Comparison of ENCODE assay signal across 20 cellular contexts in the genomic region with DNA sequence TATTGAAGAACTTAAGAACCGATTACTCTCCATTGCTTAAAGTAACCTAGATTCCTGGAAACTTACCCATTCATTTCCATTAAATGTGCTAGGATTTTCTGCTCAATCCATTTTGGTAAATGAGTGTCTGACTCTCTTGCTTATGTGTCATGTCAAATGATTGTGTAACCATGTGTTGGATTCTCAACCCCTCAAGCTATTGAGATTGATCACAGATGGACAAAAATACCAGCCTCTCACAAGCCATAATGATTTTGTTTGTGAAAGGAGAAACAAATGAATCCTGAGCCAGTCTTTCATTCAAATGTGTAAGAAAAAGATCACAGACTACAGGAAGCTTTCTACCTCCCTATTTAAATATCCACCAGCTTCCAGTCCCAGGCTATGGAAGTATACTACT.
"Had no signal": no experiment of that assay in that cellular context is flagged by ENCODE, and none has a peak within 500 bp of the region (broad histone marks: within the 10 kb centered on the region; RNA-seq: fewer than 3 reads in every experiment).

No MANE protein-coding gene starts in this region.

- H3K27me3 ChIP-seq: adrenal gland, ascending aorta, right lobe of liver, transverse colon, uterus had no signal

- H3K36me3 ChIP-seq: adrenal gland, ascending aorta, heart left ventricle, right lobe of liver, transverse colon, uterus had no signal

- H3K9ac ChIP-seq: parathyroid adenoma had no signal

- ATAC-seq: activated CD4-positive, CD25-positive, alpha-beta regulatory T cell treated with anti-CD3 and anti-CD28 coated beads, Interleukin-2, amount 50 U/mL, for 24 hours; activated CD8-positive, alpha-beta T cell treated with anti-CD3 and anti-CD28 coated beads, Interleukin-2, amount 10 ng/mL, durations not matched to agents 7 days and 5 days; activated naive CD4-positive, alpha-beta T cell treated with anti-CD3 and anti-CD28 coated beads, Interleukin-2, amount 50 U/mL, for 72 hours; activated T-helper 17 cell treated with anti-CD3 and anti-CD28 coated beads, Interleukin-2, amount 50 U/mL, for 72 hours; heart left ventricle; left ventricle myocardium superior; right lobe of liver; stimulated activated memory B cell treated with anti-CD40 and anti-IgM and Interleukin-4, amounts not matched to agents 10 μg/mL and 1 μg/mL and 100 μg/mL, for 72 hours; T-helper 17 cell had no signal

- H3K27ac Mint-ChIP-seq: activated CD8-positive, alpha-beta T cell treated with anti-CD3 and anti-CD28 coated beads, Interleukin-2, amount 10 ng/mL, durations not matched to agents 7 days and 5 days; activated naive CD4-positive, alpha-beta T cell treated with anti-CD3 and anti-CD28 coated beads, Interleukin-2, amount 50 U/mL, for 72 hours; activated T-helper 17 cell treated with anti-CD3 and anti-CD28 coated beads, Interleukin-2, amount 50 U/mL, for 72 hours; nephron; stimulated activated memory B cell treated with anti-CD40 and anti-IgM and Interleukin-4, amounts not matched to agents 10 μg/mL and 1 μg/mL and 100 μg/mL, for 72 hours; T-helper 17 cell had no signal

- H3K79me2 ChIP-seq: parathyroid adenoma had no signal

- DNase-seq: activated CD4-positive, alpha-beta T cell treated with anti-CD3 and anti-CD28 coated beads, Interleukin-2, amount 50 U/mL, for 1 hour; activated CD8-positive, alpha-beta T cell treated with anti-CD3 and anti-CD28 coated beads, Interleukin-2, amount 10 ng/mL, durations not matched to agents 7 days and 5 days; activated T-cell treated with anti-CD3 and anti-CD28 coated beads, Interleukin-2, amount 50 U/mL, for 1 hour; adrenal gland; heart left ventricle; left ventricle myocardium superior; right lobe of liver; small intestine; SW 1271; T-helper 17 cell; transverse colon; uterus had no signal

- H3K4me3 Mint-ChIP-seq: activated CD8-positive, alpha-beta T cell treated with anti-CD3 and anti-CD28 coated beads, Interleukin-2, amount 10 ng/mL, durations not matched to agents 7 days and 5 days; activated T-helper 17 cell treated with anti-CD3 and anti-CD28 coated beads, Interleukin-2, amount 50 U/mL, for 72 hours; nephron; stimulated activated memory B cell treated with anti-CD40 and anti-IgM and Interleukin-4, amounts not matched to agents 10 μg/mL and 1 μg/mL and 100 μg/mL, for 72 hours; T-helper 17 cell had no signal

- H3K4me1 Mint-ChIP-seq: activated T-helper 17 cell treated with anti-CD3 and anti-CD28 coated beads, Interleukin-2, amount 50 U/mL, for 72 hours; stimulated activated memory B cell treated with anti-CD40 and anti-IgM and Interleukin-4, amounts not matched to agents 10 μg/mL and 1 μg/mL and 100 μg/mL, for 72 hours; T-helper 17 cell had no signal

- H3K4me3 ChIP-seq: adrenal gland, ascending aorta, coronary artery, heart left ventricle, right lobe of liver, transverse colon, uterus had no signal

- H3K27ac ChIP-seq: adrenal gland, ascending aorta, coronary artery, heart left ventricle, parathyroid adenoma, right lobe of liver, transverse colon, uterus had no signal

- H2AFZ ChIP-seq: parathyroid adenoma had no signal

- H3K9me3 Mint-ChIP-seq: activated T-helper 17 cell treated with anti-CD3 and anti-CD28 coated beads, Interleukin-2, amount 50 U/mL, for 72 hours; nephron; stimulated activated memory B cell treated with anti-CD40 and anti-IgM and Interleukin-4, amounts not matched to agents 10 μg/mL and 1 μg/mL and 100 μg/mL, for 72 hours had no signal

- H3K9me3 ChIP-seq: adrenal gland, ascending aorta, heart left ventricle, right lobe of liver, transverse colon, uterus had no signal

- H3K4me1 ChIP-seq: adrenal gland, ascending aorta, heart left ventricle, parathyroid adenoma, right lobe of liver, transverse colon, uterus had no signal

- H3K27me3 Mint-ChIP-seq: activated T-helper 17 cell treated with anti-CD3 and anti-CD28 coated beads, Interleukin-2, amount 50 U/mL, for 72 hours; T-helper 17 cell had no signal

- H3K36me3 Mint-ChIP-seq: activated naive CD4-positive, alpha-beta T cell treated with anti-CD3 and anti-CD28 coated beads, Interleukin-2, amount 50 U/mL, for 72 hours; stimulated activated memory B cell treated with anti-CD40 and anti-IgM and Interleukin-4, amounts not matched to agents 10 μg/mL and 1 μg/mL and 100 μg/mL, for 72 hours had no signal
